8 cellular contexts compared by ENCODE assay signal in the genomic region with DNA sequence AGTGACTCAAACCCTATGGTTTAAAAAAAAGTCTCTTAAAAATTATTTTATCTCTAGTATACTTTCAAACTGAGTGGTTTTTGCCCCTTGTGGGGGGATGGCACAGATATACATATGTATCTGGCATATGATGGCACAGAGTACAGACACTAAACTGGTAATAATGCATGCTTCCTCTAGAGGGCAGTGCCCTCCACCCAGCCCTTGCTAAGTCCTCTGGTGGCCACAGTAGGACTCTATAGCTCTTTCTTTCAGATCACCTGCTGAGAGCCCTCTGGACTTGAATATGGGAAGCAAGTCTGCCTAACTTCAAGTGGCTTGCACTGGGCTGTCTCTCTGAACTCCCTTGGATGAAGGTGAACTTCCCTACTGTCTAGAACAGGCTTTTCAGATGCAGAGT.
DNase-seq lines count a peak whose midpoint lies in the region; ATAC-seq and TF ChIP-seq lines count a peak whose summit lies in the region.

No MANE protein-coding gene starts in this region.

- peak; percentile 50 for TF ChIP-seq CTCF in epithelial cell of proximal tubule (conservative IDR thresholded peaks at IDR 0.05; ENCODE audit: low read depth, low read length)

- H3K4me3 ChIP-seq in epithelial cell of proximal tubule (ENCODE audit: low read depth, low read length): no peak overlapping the region

- intact Hi-C loops in sciatic nerve (cut with DNase I): no loop called here

- ATAC-seq in GM18519 (IDR thresholded peaks at IDR 0.05; ENCODE audit: low FRiP score, unreplicated experiment) (peak; percentile 97), HG03095 (IDR thresholded peaks at IDR 0.05; ENCODE audit: unreplicated experiment) (peak; percentile 76), sciatic nerve (no peak)

- peak; percentile 48 for DNase-seq in CD1c-positive myeloid dendritic cell (ENCODE audit: extremely low spot score)
- peak; percentile 48 for DNase-seq in RPMI7951 (ENCODE audit: low read depth)
- no peak for DNase-seq in epithelial cell of proximal tubule (ENCODE audit: low read depth)
- DNase-seq in stimulated activated CD8-positive, alpha-beta memory T cell treated with anti-CD3 and anti-CD28 coated beads, Interleukin-15, amount 100 ng/mL, for 48 hours (ENCODE audit: low read depth in 2 of 2): peak; percentile 1 to 4
- DNase-seq in midbrain (lab: John Stamatoyannopoulos, UW): no peak
- DNase-seq in sciatic nerve (ENCODE audit: low spot score): no peak

Comparison
In these comparisons a context has a peak if more than half of its experiments do, and no peak if none do; other contexts are left out.
1. DNase-seq: peak in CD1c-positive myeloid dendritic cell (single experiment), RPMI7951 (single experiment) and stimulated activated CD8-positive, alpha-beta memory T cell treated with anti-CD3 and anti-CD28 coated beads, Interleukin-15, amount 100 ng/mL, for 48 hours (2 of 2); none in epithelial cell of proximal tubule (single experiment), midbrain (single experiment) and sciatic nerve (single experiment).